24 cellular contexts compared by ENCODE assay signal in the genomic region with DNA sequence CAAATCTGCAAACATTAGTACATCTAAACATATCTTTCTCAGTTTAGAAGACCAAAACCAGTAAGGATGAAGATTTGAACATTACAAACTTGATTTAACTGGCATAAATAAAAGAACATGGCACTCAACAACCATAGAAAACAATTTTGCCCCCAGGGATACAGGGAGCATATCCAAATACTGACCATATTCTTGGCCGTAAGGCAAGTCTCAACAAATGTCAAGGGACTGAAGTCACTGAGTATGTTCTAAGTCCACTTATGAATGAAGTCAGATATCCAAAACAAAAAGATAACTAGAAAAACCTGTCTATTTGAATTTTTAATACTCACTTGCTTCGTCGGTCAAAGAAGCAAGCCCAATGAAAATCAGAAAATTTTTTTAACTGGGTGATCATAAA. TPM values are rescaled to one million over a fixed set of nuclear protein-coding genes. Genes with fewer than 3 reads are reported as not detected.
DNase-seq lines count a peak whose midpoint lies in the region; ATAC-seq, FAIRE-seq and TF ChIP-seq lines count a peak whose summit lies in the region.
"Had no signal": no experiment of that assay in that cellular context is flagged by ENCODE, and none has a peak within 500 bp of the region (broad histone marks: within the 10 kb centered on the region; RNA-seq: fewer than 3 reads in every experiment).

No MANE protein-coding gene starts in this region.

- DNase-seq in H54 (ENCODE audit: insufficient read length, low spot score), result no peak
- DNase-seq in RWPE2 (ENCODE audit: low spot score), result no peak
- peak; percentile 55 for DNase-seq in fibroblast of the aortic adventitia (ENCODE audit: low read depth)
- DNase-seq in sciatic nerve (ENCODE audit: low spot score), result no peak
- no peak for DNase-seq in activated CD4-positive, alpha-beta T cell treated with anti-CD3 and anti-CD28 coated beads for 4 hours
- no peak for DNase-seq in GDM1 (lab: John Stamatoyannopoulos, UW)
- no peak for DNase-seq in NCI-H345 treated with DMSO at 0.1 percent for 48 hours (lab: John Stamatoyannopoulos, UW; ENCODE audit: unreplicated experiment)
- DNase-seq: activated gamma-delta T cell; anterior cingulate cortex; cortex of kidney; KG1; naive thymus-derived CD4-positive, alpha-beta T cell; NCI-H1105; NCI-H2171; NCI-H82; pancreas; PC-9; spleen; stimulated activated CD8-positive, alpha-beta memory T cell treated with anti-CD3 and anti-CD28 coated beads, Interleukin-4, amount 100 ng/mL, for 48 hours had no signal

- intact Hi-C loops in sciatic nerve (cut with DNase I), result no loop called here

- TF ChIP-seq POLR2A in H54 (IDR thresholded peaks at IDR 0.05; ENCODE audit: low read depth, low read length), result no peak

- no peaks in the 10 kb centered on the region for H3K9me3 ChIP-seq in RWPE2 (ENCODE audit: severe bottlenecking)
- H3K9me3 ChIP-seq: pancreas, spleen, suprapubic skin had no signal

- peaks cover 55% of the 10 kb centered on the region for H3K36me3 ChIP-seq in RWPE2 (ENCODE audit: low read depth)

- no peak overlapping the region for H3K27ac ChIP-seq in RWPE2 (ENCODE audit: poor library complexity, severe bottlenecking)
- H3K27ac ChIP-seq: pancreas, spleen, suprapubic skin had no signal

- no peaks in the 10 kb centered on the region for H3K27me3 ChIP-seq in RWPE2 (ENCODE audit: insufficient read depth, poor library complexity, severe bottlenecking)
- H3K27me3 ChIP-seq: pancreas, spleen, suprapubic skin had no signal

- FAIRE-seq in H54 (lab: Jason Lieb, UNC), result peak; percentile 66
- FAIRE-seq: GM19239 had no signal

- H3K4me3 ChIP-seq in RWPE2 (ENCODE audit: severe bottlenecking), result no peak overlapping the region
- H3K4me3 ChIP-seq in fibroblast of the aortic adventitia (ENCODE audit: low read depth, low read length), result peak overlapping the region; percentile 7
- H3K4me3 ChIP-seq: lung, pancreas, PC-9, spleen, suprapubic skin had no signal

- peaks cover 50% of the 10 kb centered on the region for H3K4me1 ChIP-seq in RWPE2 (ENCODE audit: insufficient read depth, poor library complexity, severe bottlenecking)

- ATAC-seq in RWPE2 (ENCODE audit: low read depth), result peak; percentile 47; the same call in 1 of the 3 replicates
- peak; percentile 57 for ATAC-seq in sciatic nerve
- ATAC-seq in HG03175 (IDR thresholded peaks at IDR 0.05; ENCODE audit: unreplicated experiment), result no peak
- ATAC-seq: naive thymus-derived CD4-positive, alpha-beta T cell; pancreas; SK-N-SH treated with all-trans-retinoic acid at 6 μM for 48 hours had no signal

- TF ChIP-seq CTCF in RWPE2 (IDR thresholded peaks at IDR 0.05; ENCODE audit: poor library complexity, severe bottlenecking) (no peak), fibroblast of the aortic adventitia (IDR thresholded peaks at IDR 0.05; ENCODE audit: insufficient read depth, low read length) (no peak)

RNA-seq across cellular contexts. Expression of gene FEM1C, which starts 14.1 kb away (rescaled TPM):
- total RNA-seq in fibroblast of the aortic adventitia (ENCODE audit: low replicate concordance) (9.4 and 31.7 TPM in 2 replicates), sciatic nerve (20.7 TPM)
